ENCODE assay signal across 1 cellular context in the genomic region with DNA sequence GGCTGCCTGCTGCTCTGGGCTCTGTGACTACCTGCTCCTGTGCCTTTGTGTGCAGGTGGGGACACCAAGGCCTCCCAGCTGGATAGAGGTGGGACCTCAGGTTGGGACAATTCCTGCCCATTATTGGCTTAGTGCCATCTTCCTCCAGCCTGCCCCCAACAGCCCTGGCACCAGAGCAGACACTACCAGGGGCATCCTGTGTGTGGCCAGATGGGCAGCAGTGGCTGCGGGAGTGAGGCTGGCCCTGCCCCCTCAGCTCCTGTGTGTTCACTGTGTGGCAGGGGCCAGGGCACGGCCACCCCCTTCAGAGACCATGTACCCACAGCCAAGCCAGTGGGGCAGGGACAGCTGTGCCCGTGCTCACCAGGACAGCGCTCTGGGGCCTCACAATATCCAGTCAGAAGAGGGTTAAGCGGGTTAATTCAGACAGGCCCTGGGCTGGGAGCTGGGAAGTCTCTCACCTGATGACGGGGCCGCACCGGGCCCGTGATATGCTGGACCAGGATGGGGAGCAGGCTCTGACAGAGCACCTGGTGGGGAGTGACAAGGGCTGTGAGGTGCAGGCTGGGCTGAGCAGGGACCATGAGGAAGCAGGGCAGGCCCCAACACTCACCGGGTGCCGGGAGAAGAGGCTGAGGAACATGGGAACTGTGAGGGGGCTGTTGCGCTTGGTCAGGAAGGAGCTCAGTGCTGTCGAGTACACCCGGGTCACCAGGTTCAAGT.
A peak's percentile ranks its signal among the peaks of the same experiment; 100 is the strongest.
TF ChIP-seq lines count a peak whose summit lies in the region.

No MANE protein-coding gene starts in this region.

TF ChIP-seq in K562, 482 proteins besides CTCF, POLR2A, EP300 and RAD21:
- TF ChIP-seq TAL1 (IDR thresholded peaks at IDR 0.05) (no peak), HLTF (IDR thresholded peaks at IDR 0.05) (no peak), NFIC (IDR thresholded peaks at IDR 0.05) (peak; percentile 74), MCM2 (IDR thresholded peaks at IDR 0.05; ENCODE audit: low read depth) (no peak), RBFOX2 (IDR thresholded peaks at IDR 0.05; ENCODE audit: low read depth, low read length) (peak; percentile 25; the same call in 1 of the 2 replicates)
- TF ChIP-seq, protein P1, sequence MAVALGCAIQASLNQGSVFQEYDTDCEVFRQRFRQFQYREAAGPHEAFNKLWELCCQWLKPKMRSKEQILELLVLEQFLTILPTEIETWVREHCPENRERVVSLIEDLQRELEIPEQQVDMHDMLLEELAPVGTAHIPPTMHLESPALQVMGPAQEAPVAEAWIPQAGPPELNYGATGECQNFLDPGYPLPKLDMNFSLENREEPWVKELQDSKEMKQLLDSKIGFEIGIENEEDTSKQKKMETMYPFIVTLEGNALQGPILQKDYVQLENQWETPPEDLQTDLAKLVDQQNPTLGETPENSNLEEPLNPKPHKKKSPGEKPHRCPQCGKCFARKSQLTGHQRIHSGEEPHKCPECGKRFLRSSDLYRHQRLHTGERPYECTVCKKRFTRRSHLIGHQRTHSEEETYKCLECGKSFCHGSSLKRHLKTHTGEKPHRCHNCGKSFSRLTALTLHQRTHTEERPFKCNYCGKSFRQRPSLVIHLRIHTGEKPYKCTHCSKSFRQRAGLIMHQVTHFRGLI (CRISPR knock-in tag; IDR thresholded peaks at IDR 0.05): no peak
- TF ChIP-seq, protein P2, sequence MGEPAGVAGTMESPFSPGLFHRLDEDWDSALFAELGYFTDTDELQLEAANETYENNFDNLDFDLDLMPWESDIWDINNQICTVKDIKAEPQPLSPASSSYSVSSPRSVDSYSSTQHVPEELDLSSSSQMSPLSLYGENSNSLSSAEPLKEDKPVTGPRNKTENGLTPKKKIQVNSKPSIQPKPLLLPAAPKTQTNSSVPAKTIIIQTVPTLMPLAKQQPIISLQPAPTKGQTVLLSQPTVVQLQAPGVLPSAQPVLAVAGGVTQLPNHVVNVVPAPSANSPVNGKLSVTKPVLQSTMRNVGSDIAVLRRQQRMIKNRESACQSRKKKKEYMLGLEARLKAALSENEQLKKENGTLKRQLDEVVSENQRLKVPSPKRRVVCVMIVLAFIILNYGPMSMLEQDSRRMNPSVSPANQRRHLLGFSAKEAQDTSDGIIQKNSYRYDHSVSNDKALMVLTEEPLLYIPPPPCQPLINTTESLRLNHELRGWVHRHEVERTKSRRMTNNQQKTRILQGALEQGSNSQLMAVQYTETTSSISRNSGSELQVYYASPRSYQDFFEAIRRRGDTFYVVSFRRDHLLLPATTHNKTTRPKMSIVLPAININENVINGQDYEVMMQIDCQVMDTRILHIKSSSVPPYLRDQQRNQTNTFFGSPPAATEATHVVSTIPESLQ (CRISPR knock-in tag; IDR thresholded peaks at IDR 0.05): no peak
